ENCODE assay signal across 11 cellular contexts in the genomic region with DNA sequence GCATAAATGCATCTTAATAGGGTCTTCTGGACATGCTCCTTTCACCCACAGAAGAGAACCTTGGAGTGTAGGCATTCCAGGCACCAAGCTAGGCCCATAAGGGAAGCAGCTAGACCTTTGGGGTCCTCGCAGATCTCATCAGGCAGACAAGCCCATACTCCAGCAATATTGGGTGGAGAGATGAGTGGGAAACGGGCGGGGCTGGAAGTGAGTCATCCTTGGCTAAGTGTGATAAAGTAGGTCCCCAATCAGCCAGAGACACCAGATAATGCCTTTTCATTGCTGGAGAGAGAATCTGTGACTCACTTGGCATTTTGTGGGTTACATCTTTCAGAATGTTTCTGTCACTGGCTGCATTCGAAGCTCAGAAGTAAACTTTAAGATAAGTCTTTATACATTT.
DNase-seq lines count a peak whose midpoint lies in the region; ATAC-seq, FAIRE-seq and TF ChIP-seq lines count a peak whose summit lies in the region.
"Had no signal": no experiment of that assay in that cellular context is flagged by ENCODE, and none has a peak within 500 bp of the region (broad histone marks: within the 10 kb centered on the region; RNA-seq: fewer than 3 reads in every experiment).

No MANE protein-coding gene starts in this region.

- intact Hi-C loops in PC-9 (cut with micrococcal nuclease; ENCODE audit: unreplicated experiment), result loop anchor here (2.0 kb wide), 1 partner anchor 911 kb away; no protein-coding TSS in a partner anchor

- H3K27ac ChIP-seq in PC-9 (no peak overlapping the region), WERI-Rb-1 (no peak overlapping the region)
- H3K27ac ChIP-seq: lower lobe of right lung had no signal

- peak; percentile 100 for ATAC-seq in activated naive CD4-positive, alpha-beta T cell treated with anti-CD3 and anti-CD28 coated beads, Interleukin-2, amount 50 U/mL, for 72 hours
- ATAC-seq in GM21717 (IDR thresholded peaks at IDR 0.05; ENCODE audit: unreplicated experiment), result no peak
- ATAC-seq: lower lobe of right lung had no signal

- H3K36me3 ChIP-seq in PC-9 (ENCODE audit: low read depth) (no peaks in the 10 kb centered on the region), WERI-Rb-1 (no peaks in the 10 kb centered on the region)
- H3K36me3 ChIP-seq: lower lobe of right lung had no signal

- 0 out of 2 replicates have a peak overlapping the region, but pooled peaks have one; percentile 18 for H3K4me2 ChIP-seq in PC-9

- H3K27me3 ChIP-seq in PC-9 (ENCODE audit: insufficient read depth, low read depth) (no peaks in the 10 kb centered on the region), WERI-Rb-1 (ENCODE audit: insufficient read depth, low read depth, severe bottlenecking) (peaks cover 8% of the 10 kb centered on the region)

- H3K9me3 ChIP-seq in PC-9 (ENCODE audit: insufficient read depth, low read depth) (no peaks in the 10 kb centered on the region), WERI-Rb-1 (ENCODE audit: severe bottlenecking) (no peaks in the 10 kb centered on the region)
- H3K9me3 ChIP-seq: lower lobe of right lung had no signal

- TF ChIP-seq CTCF in PC-9 (conservative IDR thresholded peaks at IDR 0.05), result no peak
- TF ChIP-seq CTCF in WERI-Rb-1 (IDR thresholded peaks at IDR 0.05; ENCODE audit: low read depth, low read length), result no peak

- H3K9me2 ChIP-seq in PC-9 (ENCODE audit: insufficient read depth), result no peaks in the 10 kb centered on the region

- DNase-seq in GM19239 (ENCODE audit: insufficient read length, low spot score) (no peak), PC-9 (peak; percentile 25 to 66), NCI-H510A (lab: John Stamatoyannopoulos, UW) (no peak), NCI-H2196 treated with DMSO at 0.1 percent for 48 hours (lab: John Stamatoyannopoulos, UW; ENCODE audit: unreplicated experiment) (no peak), WERI-Rb-1 (no peak)
- peak; percentile 46 to 54 for DNase-seq in activated naive CD4-positive, alpha-beta T cell treated with anti-CD3 and anti-CD28 coated beads, Interleukin-2, amount 50 U/mL, for 72 hours (ENCODE audit: low spot score in 2 of 2)
- DNase-seq in stimulated activated CD4-positive, alpha-beta T cell treated with anti-CD3 and anti-CD28 coated beads, Interleukin-1b, Interleukin-23, amount 100 ng/mL, for 24 hours (ENCODE audit: low read depth in 4 of 4, low spot score in 1 of 4), result peak in 3 of 4 experiments; percentile 9 to 44 (median 28)
- DNase-seq: lower lobe of right lung, NCI-H1092 had no signal

- peaks cover 9% of the 10 kb centered on the region; the same call in 1 of the 2 replicates for H3F3A ChIP-seq in PC-9 (ENCODE audit: insufficient read depth, low read depth)

- peak; percentile 18 for FAIRE-seq in GM19239 (lab: Jason Lieb, UNC)

- H3K4me3 ChIP-seq in PC-9, result no peak overlapping the region
- H3K4me3 ChIP-seq in WERI-Rb-1 (ENCODE audit: low read depth, low read length), result no peak overlapping the region
- H3K4me3 ChIP-seq: lower lobe of right lung had no signal

- peak overlapping the region in 1 of 2 donors; percentile 55 for H3K27ac Mint-ChIP-seq in activated naive CD4-positive, alpha-beta T cell treated with anti-CD3 and anti-CD28 coated beads, Interleukin-2, amount 50 U/mL, for 72 hours
- H3K27ac Mint-ChIP-seq: dendritic cell treated with granulocyte-macrophage colony-stimulating factor and Interleukin-4, amounts not matched to agents 40 ng/mL and 50 ng/mL, for 4 days had no signal

- no peaks in the 10 kb centered on the region for H3K9me3 Mint-ChIP-seq in activated naive CD4-positive, alpha-beta T cell treated with anti-CD3 and anti-CD28 coated beads, Interleukin-2, amount 50 U/mL, for 72 hours
- H3K9me3 Mint-ChIP-seq: dendritic cell treated with granulocyte-macrophage colony-stimulating factor and Interleukin-4, amounts not matched to agents 40 ng/mL and 50 ng/mL, for 4 days had no signal

- H4K20me1 ChIP-seq in PC-9 (ENCODE audit: insufficient read depth), result no peaks in the 10 kb centered on the region

- no peaks in the 10 kb centered on the region for H3K79me2 ChIP-seq in PC-9 (ENCODE audit: low read depth)

- H3K36me3 Mint-ChIP-seq in activated naive CD4-positive, alpha-beta T cell treated with anti-CD3 and anti-CD28 coated beads, Interleukin-2, amount 50 U/mL, for 72 hours, result no peaks in the 10 kb centered on the region

- CTCF ChIA-PET in PC-9 (lab: Charles Lee), result no interaction called here

- no peak overlapping the region for H2AFZ ChIP-seq in PC-9

- no TSS peak for BruUV-seq in PC-9 (replicated peaks; lab: Mats Ljungman, UMichigan)

- POLR2A ChIA-PET in PC-9 (lab: Charles Lee; ENCODE audit: unreplicated experiment), result interaction anchor here (0.6 kb wide), 1 partner anchor 404 kb away, joined by 4 read pairs; no protein-coding TSS in a partner anchor

- peaks cover 13% of the 10 kb centered on the region for H3K4me1 ChIP-seq in PC-9 (replicated peaks; ENCODE audit: insufficient read depth)
- H3K4me1 ChIP-seq: lower lobe of right lung had no signal

Comparison
In these comparisons a context has a peak if more than half of its experiments do, and no peak if none do; other contexts are left out.
1. DNase-seq: peak in PC-9 (2 of 2), activated naive CD4-positive, alpha-beta T cell treated with anti-CD3 and anti-CD28 coated beads, Interleukin-2, amount 50 U/mL, for 72 hours (2 of 2) and stimulated activated CD4-positive, alpha-beta T cell treated with anti-CD3 and anti-CD28 coated beads, Interleukin-1b, Interleukin-23, amount 100 ng/mL, for 24 hours (3 of 4); none in GM19239 (single experiment), NCI-H510A (single experiment), NCI-H2196 treated with DMSO at 0.1 percent for 48 hours (single experiment) and WERI-Rb-1 (single experiment).